ENCODE assay signal across 13 cellular contexts in genomic region chr2:162490052-162490717, GRCh38.
A peak's percentile ranks its signal among the peaks of the same experiment; 100 is the strongest.
DNase-seq lines count a peak whose midpoint lies in the region; ATAC-seq and TF ChIP-seq lines count a peak whose summit lies in the region.
"Had no signal": no experiment of that assay in that cellular context is flagged by ENCODE, and none has a peak within 500 bp of the region (broad histone marks: within the 10 kb centered on the region; RNA-seq: fewer than 3 reads in every experiment).

No MANE protein-coding gene starts in this region.

- ATAC-seq in activated CD8-positive, alpha-beta T cell treated with anti-CD3 and anti-CD28 coated beads for 36 hours: no peak
- ATAC-seq in activated CD8-positive, alpha-beta T cell treated with anti-CD3 and anti-CD28 coated beads, Interleukin-2, amount 10 ng/mL, durations not matched to agents 7 days and 5 days: no peak
- ATAC-seq in HG02588 (IDR thresholded peaks at IDR 0.05; ENCODE audit: unreplicated experiment) (peak; percentile 74), left lobe of liver (no peak)
- ATAC-seq: left lung had no signal

- H3K27me3 ChIP-seq in A673 (replicated peaks; ENCODE audit: insufficient read depth, low read depth, low read length, poor library complexity): no peaks in the 10 kb centered on the region
- H3K27me3 ChIP-seq: left lung, right lobe of liver had no signal

- H3K36me3 Mint-ChIP-seq in activated CD8-positive, alpha-beta T cell treated with anti-CD3 and anti-CD28 coated beads for 36 hours (ENCODE audit: low read depth): no peaks in the 10 kb centered on the region
- no peaks in the 10 kb centered on the region for H3K36me3 Mint-ChIP-seq in activated CD8-positive, alpha-beta T cell treated with anti-CD3 and anti-CD28 coated beads, Interleukin-2, amount 10 ng/mL, durations not matched to agents 7 days and 5 days (ENCODE audit: low read depth)

- TF ChIP-seq CTCF in activated CD8-positive, alpha-beta T cell treated with anti-CD3 and anti-CD28 coated beads for 36 hours (IDR thresholded peaks at IDR 0.05): no peak
- no peak for TF ChIP-seq CTCF in A673 (conservative IDR thresholded peaks at IDR 0.05; ENCODE audit: low read depth, low read length)

- POLR2A ChIA-PET in activated CD8-positive, alpha-beta T cell treated with anti-CD3 and anti-CD28 coated beads for 36 hours (lab: Charles Lee): no interaction called here
- POLR2A ChIA-PET in activated CD8-positive, alpha-beta T cell treated with anti-CD3 and anti-CD28 coated beads, Interleukin-2, amount 10 ng/mL, durations not matched to agents 7 days and 5 days (lab: Charles Lee): no interaction called here
- POLR2A ChIA-PET in A673 (lab: Charles Lee; ENCODE audit: low non-redundant PET): no interaction called here

- peaks cover 1% of the 10 kb centered on the region for H3K9me3 Mint-ChIP-seq in activated CD8-positive, alpha-beta T cell treated with anti-CD3 and anti-CD28 coated beads for 36 hours
- peaks cover 5% of the 10 kb centered on the region for H3K9me3 Mint-ChIP-seq in activated CD8-positive, alpha-beta T cell treated with anti-CD3 and anti-CD28 coated beads, Interleukin-2, amount 10 ng/mL, durations not matched to agents 7 days and 5 days (ENCODE audit: insufficient read depth)

- no peaks in the 10 kb centered on the region for H3K4me1 Mint-ChIP-seq in activated CD8-positive, alpha-beta T cell treated with anti-CD3 and anti-CD28 coated beads for 36 hours (ENCODE audit: low read depth)
- H3K4me1 Mint-ChIP-seq in activated CD8-positive, alpha-beta T cell treated with anti-CD3 and anti-CD28 coated beads, Interleukin-2, amount 10 ng/mL, durations not matched to agents 7 days and 5 days (ENCODE audit: low read depth): no peaks in the 10 kb centered on the region

- no peak overlapping the region for H3K4me3 Mint-ChIP-seq in activated CD8-positive, alpha-beta T cell treated with anti-CD3 and anti-CD28 coated beads for 36 hours
- H3K4me3 Mint-ChIP-seq in activated CD8-positive, alpha-beta T cell treated with anti-CD3 and anti-CD28 coated beads, Interleukin-2, amount 10 ng/mL, durations not matched to agents 7 days and 5 days: no peak overlapping the region
- H3K4me3 Mint-ChIP-seq: endodermal cell had no signal

- H3K27ac ChIP-seq in A673 (ENCODE audit: low read depth, low read length, poor library complexity, severe bottlenecking): no peak overlapping the region
- H3K27ac ChIP-seq: left lung, right lobe of liver, SK-N-MC had no signal

- no TSS peak for BruUV-seq in A673 (replicated peaks; lab: Mats Ljungman, UMichigan)

- H3K27ac Mint-ChIP-seq in activated CD8-positive, alpha-beta T cell treated with anti-CD3 and anti-CD28 coated beads for 36 hours: no peak overlapping the region
- H3K27ac Mint-ChIP-seq in activated CD8-positive, alpha-beta T cell treated with anti-CD3 and anti-CD28 coated beads, Interleukin-2, amount 10 ng/mL, durations not matched to agents 7 days and 5 days: no peak overlapping the region
- H3K27ac Mint-ChIP-seq: endodermal cell had no signal

- in situ Hi-C loops in G401 (cut with HindIII; ENCODE audit: low sequenced_read_pairs): no loop called here

- no peaks in the 10 kb centered on the region for H3K36me3 ChIP-seq in A673 (ENCODE audit: insufficient read depth, low read length, poor library complexity, severe bottlenecking)
- H3K36me3 ChIP-seq: left lung, right lobe of liver had no signal

- DNase-seq in activated CD8-positive, alpha-beta T cell treated with anti-CD3 and anti-CD28 coated beads for 36 hours: peak; percentile 14
- no peak for DNase-seq in activated CD8-positive, alpha-beta T cell treated with anti-CD3 and anti-CD28 coated beads, Interleukin-2, amount 10 ng/mL, durations not matched to agents 7 days and 5 days
- DNase-seq in LHCN-M2 (ENCODE audit: low read depth): peak; percentile 44
- peak; percentile 50 for DNase-seq in putamen (ENCODE audit: low spot score)
- no peak for DNase-seq in left lobe of liver (ENCODE audit: low spot score)
- no peak for DNase-seq in A673 (ENCODE audit: low spot score)
- DNase-seq in G401 (ENCODE audit: low spot score): no peak
- DNase-seq: endodermal cell, left lung, NCI-H1436 treated with DMSO at 0.1 percent for 48 hours, right lobe of liver had no signal

- intact Hi-C loops in activated CD8-positive, alpha-beta T cell treated with anti-CD3 and anti-CD28 coated beads for 36 hours (cut with micrococcal nuclease): no loop called here
- intact Hi-C loops in A673 (cut with micrococcal nuclease; ENCODE audit: unreplicated experiment): no loop called here

- no peaks in the 10 kb centered on the region for H3K27me3 Mint-ChIP-seq in activated CD8-positive, alpha-beta T cell treated with anti-CD3 and anti-CD28 coated beads for 36 hours
- no peaks in the 10 kb centered on the region for H3K27me3 Mint-ChIP-seq in activated CD8-positive, alpha-beta T cell treated with anti-CD3 and anti-CD28 coated beads, Interleukin-2, amount 10 ng/mL, durations not matched to agents 7 days and 5 days (ENCODE audit: low read depth)

- CTCF ChIA-PET in activated CD8-positive, alpha-beta T cell treated with anti-CD3 and anti-CD28 coated beads for 36 hours (lab: Charles Lee): no interaction called here
- CTCF ChIA-PET in activated CD8-positive, alpha-beta T cell treated with anti-CD3 and anti-CD28 coated beads, Interleukin-2, amount 10 ng/mL, durations not matched to agents 7 days and 5 days (lab: Charles Lee): no interaction called here
- CTCF ChIA-PET in A673 (lab: Charles Lee): no interaction called here

- H3K4me1 ChIP-seq in A673 (ENCODE audit: insufficient read depth, low read length, poor library complexity, severe bottlenecking): no peaks in the 10 kb centered on the region
- H3K4me1 ChIP-seq: left lung, right lobe of liver had no signal

- no peak overlapping the region for H3K4me3 ChIP-seq in A673 (ENCODE audit: low read depth, low read length, poor library complexity, severe bottlenecking)
- H3K4me3 ChIP-seq: left lung, right lobe of liver, SK-N-MC had no signal

- H3K9me3 ChIP-seq in A673 (ENCODE audit: low read depth, low read length, poor library complexity, severe bottlenecking): no peaks in the 10 kb centered on the region
- H3K9me3 ChIP-seq: right lobe of liver had no signal

Comparison
In these comparisons a context has a peak if more than half of its experiments do, and no peak if none do; other contexts are left out.
1. DNase-seq: peak in activated CD8-positive, alpha-beta T cell treated with anti-CD3 and anti-CD28 coated beads for 36 hours (single experiment), LHCN-M2 (single experiment) and putamen (single experiment); none in activated CD8-positive, alpha-beta T cell treated with anti-CD3 and anti-CD28 coated beads, Interleukin-2, amount 10 ng/mL, durations not matched to agents 7 days and 5 days (single experiment), left lobe of liver (single experiment), A673 (single experiment) and G401 (single experiment).